Comparison of ENCODE assay signal across 8 cellular contexts in genomic region chr3:156676467-156677119, GRCh38. TPM values are rescaled to one million over a fixed set of nuclear protein-coding genes. Genes with fewer than 3 reads are reported as not detected.
DNase-seq lines count a peak whose midpoint lies in the region; ATAC-seq, FAIRE-seq and TF ChIP-seq lines count a peak whose summit lies in the region.

No MANE protein-coding gene starts in this region.

- H3K9me3 Mint-ChIP-seq in CD8-positive, alpha-beta memory T cell: no peaks in the 10 kb centered on the region
- no peaks in the 10 kb centered on the region for H3K9me3 Mint-ChIP-seq in naive thymus-derived CD8-positive, alpha-beta T cell

- POLR2A ChIA-PET in CD8-positive, alpha-beta memory T cell (lab: Charles Lee): interaction anchor here (1.2 to 4.3 kb wide), 4 partner anchors 9 to 483 kb away, joined by 3 to 30 read pairs (median 21); partner anchors contain the start of genes CCNL1 and SSR3
- POLR2A ChIA-PET in naive thymus-derived CD8-positive, alpha-beta T cell (lab: Charles Lee): interaction anchor here (0.9 to 4.7 kb wide), 9 partner anchors 122 to 484 kb away, joined by 3 to 47 read pairs (median 16); partner anchors contain the start of genes CCNL1 and SSR3

- H2AFZ ChIP-seq in Loucy (ENCODE audit: low read length): no peak overlapping the region

- peaks cover 59% of the 10 kb centered on the region for H4K20me1 ChIP-seq in Loucy (ENCODE audit: insufficient read depth, low read length, poor library complexity, severe bottlenecking)

- FAIRE-seq in bronchial epithelial cell (lab: Jason Lieb, UNC): no peak

- H3K4me1 Mint-ChIP-seq in CD8-positive, alpha-beta memory T cell: peaks cover 64 to 67% (median 66%) of the 10 kb centered on the region in 3 donors
- peaks cover 30 to 70% (median 60%) of the 10 kb centered on the region in 4 donors for H3K4me1 Mint-ChIP-seq in naive thymus-derived CD8-positive, alpha-beta T cell

- ATAC-seq in naive thymus-derived CD8-positive, alpha-beta T cell: no peak
- ATAC-seq in HG03442 (IDR thresholded peaks at IDR 0.05; ENCODE audit: unreplicated experiment) (no peak), GM21576 (IDR thresholded peaks at IDR 0.05; ENCODE audit: unreplicated experiment) (no peak), GM19328 (IDR thresholded peaks at IDR 0.05; ENCODE audit: unreplicated experiment) (no peak)

- peak overlapping the region; percentile 90 to 98 (median 97) for H3K4me3 Mint-ChIP-seq in CD8-positive, alpha-beta memory T cell
- H3K4me3 Mint-ChIP-seq in naive thymus-derived CD8-positive, alpha-beta T cell: peak overlapping the region; percentile 89 to 99 (median 96)

- H3K27me3 ChIP-seq in CD8-positive, alpha-beta memory T cell (ENCODE audit: insufficient read depth, low read length, poor library complexity, severe bottlenecking): no peaks in the 10 kb centered on the region
- H3K27me3 ChIP-seq in Loucy (ENCODE audit: insufficient read depth, low read length, poor library complexity, severe bottlenecking) (no peaks in the 10 kb centered on the region), bronchial epithelial cell (ENCODE audit: control insufficient read depth, insufficient read depth, low read length) (no peaks in the 10 kb centered on the region)

- no peaks in the 10 kb centered on the region for H3F3A ChIP-seq in Loucy (ENCODE audit: low read depth)

- CTCF ChIA-PET in CD8-positive, alpha-beta memory T cell (lab: Charles Lee): interaction anchor here (1.1 to 5.5 kb wide), 11 partner anchors 9 to 461 kb away, joined by 3 to 43 read pairs (median 4); no protein-coding TSS in a partner anchor

- peak overlapping the region; percentile 78 to 95 (median 87) for H3K27ac Mint-ChIP-seq in CD8-positive, alpha-beta memory T cell
- peak overlapping the region in 8 of 10 donors; percentile 41 to 89 (median 64) for H3K27ac Mint-ChIP-seq in naive thymus-derived CD8-positive, alpha-beta T cell

- H3K36me3 ChIP-seq in CD8-positive, alpha-beta memory T cell (ENCODE audit: insufficient read depth, low read length): peaks cover 22% of the 10 kb centered on the region
- H3K36me3 ChIP-seq in Loucy (ENCODE audit: insufficient read depth, low read length) (peaks cover 7% of the 10 kb centered on the region; the same call in 1 of the 2 replicates), bronchial epithelial cell (ENCODE audit: control insufficient read depth, insufficient read depth, low read length) (peaks cover 6% of the 10 kb centered on the region)

- peak overlapping the region; percentile 95 for H3K27ac ChIP-seq in CD8-positive, alpha-beta memory T cell (ENCODE audit: low read depth, low read length)

- no peak for DNase-seq in CD8-positive, alpha-beta memory T cell
- DNase-seq in bronchial epithelial cell (ENCODE audit: low read depth) (peak; percentile 75), ureter (ENCODE audit: low spot score) (no peak)
- DNase-seq in naive thymus-derived CD8-positive, alpha-beta T cell: no peak

- H3K9me3 ChIP-seq in CD8-positive, alpha-beta memory T cell (ENCODE audit: low read length): no peaks in the 10 kb centered on the region
- no peaks in the 10 kb centered on the region for H3K9me3 ChIP-seq in Loucy (ENCODE audit: insufficient read depth, low read depth, low read length)

- H3K9ac ChIP-seq in Loucy (ENCODE audit: low read depth, low read length, poor library complexity, severe bottlenecking): peak overlapping the region; percentile 80

- peaks cover 57% of the 10 kb centered on the region for H3K4me1 ChIP-seq in CD8-positive, alpha-beta memory T cell (ENCODE audit: insufficient read depth, low read length)
- H3K4me1 ChIP-seq in Loucy (ENCODE audit: insufficient read depth, low read length, poor library complexity, severe bottlenecking): peaks cover 61% of the 10 kb centered on the region

- TF ChIP-seq CTCF in Loucy (conservative IDR thresholded peaks at IDR 0.05; ENCODE audit: low read length): no peak
- no peak for TF ChIP-seq CTCF in bronchial epithelial cell (IDR thresholded peaks at IDR 0.05; ENCODE audit: insufficient read depth, low read length, severe bottlenecking)

- H3K36me3 Mint-ChIP-seq in CD8-positive, alpha-beta memory T cell: peaks cover 10 to 59% (median 23%) of the 10 kb centered on the region in 3 donors
- peaks cover 0 to 35% (median 14%) of the 10 kb centered on the region in 3 donors for H3K36me3 Mint-ChIP-seq in naive thymus-derived CD8-positive, alpha-beta T cell

- H3K79me2 ChIP-seq in Loucy (ENCODE audit: insufficient read depth, low read length): peaks cover 58% of the 10 kb centered on the region

- no peaks in the 10 kb centered on the region for H3K27me3 Mint-ChIP-seq in CD8-positive, alpha-beta memory T cell
- H3K27me3 Mint-ChIP-seq in naive thymus-derived CD8-positive, alpha-beta T cell: no peaks in the 10 kb centered on the region

- H3K4me3 ChIP-seq in CD8-positive, alpha-beta memory T cell (ENCODE audit: low read length): peak overlapping the region; percentile 93
- H3K4me3 ChIP-seq in Loucy (ENCODE audit: low read length, poor library complexity, severe bottlenecking): peak overlapping the region; percentile 85
- peak overlapping the region; percentile 85 for H3K4me3 ChIP-seq in bronchial epithelial cell (ENCODE audit: low read depth, low read length)

- H3K9me2 ChIP-seq in Loucy (replicated peaks; ENCODE audit: low read depth, low read length): no peaks in the 10 kb centered on the region

- H3K4me2 ChIP-seq in Loucy (ENCODE audit: low read depth, low read length, poor library complexity, severe bottlenecking): peak overlapping the region; percentile 85

RNA-seq across cellular contexts. Expression of gene TIPARP, which starts 2.2 kb away (rescaled TPM):
- total RNA-seq in CD8-positive, alpha-beta memory T cell: 10 to 100 TPM; 36.0 to 37.0 TPM
- 19.8 TPM for polyA plus RNA-seq in CD8-positive, alpha-beta memory T cell
- total RNA-seq in bronchial epithelial cell: 50.6 and 110 TPM in 2 replicates
- total RNA-seq in naive thymus-derived CD8-positive, alpha-beta T cell: 10 to 100 TPM; 57.3 to 62.0 TPM
- 10 to 100 TPM in 1 of 3 donors, 1 to 10 TPM in 2; 4.2 to 20.9 (median 7.0) TPM for polyA plus RNA-seq in naive thymus-derived CD8-positive, alpha-beta T cell
- 30.2 TPM for total RNA-seq in ureter
